16 cellular contexts compared by ENCODE assay signal in the genomic region with DNA sequence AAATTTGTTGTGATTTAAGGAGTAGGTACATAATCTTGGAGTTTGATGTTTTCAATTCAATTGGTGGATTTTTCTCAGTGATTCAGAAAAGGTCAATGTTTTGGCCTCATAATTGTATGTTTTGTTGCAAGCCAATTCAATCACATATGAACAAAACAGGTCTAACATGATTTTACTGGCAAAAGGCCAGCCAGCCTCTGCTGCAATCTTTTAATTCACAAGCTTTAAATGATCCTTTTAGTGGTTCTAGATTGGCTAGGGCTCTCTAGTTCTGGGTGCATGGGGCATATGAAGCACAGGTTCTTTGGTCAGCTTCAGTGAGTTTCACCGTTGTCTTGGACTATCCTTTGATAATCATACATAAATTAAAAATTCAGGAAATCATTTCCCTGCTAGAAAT. TPM values are rescaled to one million over a fixed set of nuclear protein-coding genes. Genes with fewer than 3 reads are reported as not detected.
A peak's percentile ranks its signal among the peaks of the same experiment; 100 is the strongest.
DNase-seq lines count a peak whose midpoint lies in the region; ATAC-seq and TF ChIP-seq lines count a peak whose summit lies in the region.
"Had no signal": no experiment of that assay in that cellular context is flagged by ENCODE, and none has a peak within 500 bp of the region (broad histone marks: within the 10 kb centered on the region; RNA-seq: fewer than 3 reads in every experiment).

No MANE protein-coding gene starts in this region.

- DNase-seq in NCI-H345 (lab: John Stamatoyannopoulos, UW) (peak; percentile 29), NCI-H345 treated with DMSO at 0.1 percent for 48 hours (lab: John Stamatoyannopoulos, UW; ENCODE audit: unreplicated experiment) (no peak), HT-29 (ENCODE audit: low spot score) (peak; percentile 66), NCI-H748 treated with DMSO at 0.1 percent for 48 hours (lab: John Stamatoyannopoulos, UW) (peak; percentile 74), mesothelial cell of epicardium (ENCODE audit: low spot score in 2 of 2, unreplicated experiment in 2 of 2) (peak in 1 of 2 experiments; percentile 39), esophagus muscularis mucosa (ENCODE audit: extremely low spot score) (no peak)
- no peak for DNase-seq in CD8-positive, alpha-beta memory T cell
- no peak for DNase-seq in CD4-positive, alpha-beta T cell
- DNase-seq: GF-D8, NCI-H2171 treated with DMSO at 0.1 percent for 48 hours, NCI-H524, T-helper 2 cell had no signal

- H3K9me3 Mint-ChIP-seq in mesothelial cell of epicardium: peaks cover 3% of the 10 kb centered on the region
- H3K9me3 Mint-ChIP-seq in CD8-positive, alpha-beta memory T cell: peaks cover 0 to 4% (median 0%) of the 10 kb centered on the region in 5 donors
- H3K9me3 Mint-ChIP-seq in CD4-positive, alpha-beta T cell: no peaks in the 10 kb centered on the region
- H3K9me3 Mint-ChIP-seq: GM23338 had no signal

- H3K36me3 Mint-ChIP-seq in mesothelial cell of epicardium: no peaks in the 10 kb centered on the region
- H3K36me3 Mint-ChIP-seq in CD8-positive, alpha-beta memory T cell: no peaks in the 10 kb centered on the region
- H3K36me3 Mint-ChIP-seq in CD4-positive, alpha-beta T cell (ENCODE audit: low read depth): no peaks in the 10 kb centered on the region

- POLR2A ChIA-PET in CD8-positive, alpha-beta memory T cell (lab: Charles Lee): no interaction called here
- POLR2A ChIA-PET in CD4-positive, alpha-beta T cell (lab: Charles Lee): no interaction called here

- H3K27me3 Mint-ChIP-seq in mesothelial cell of epicardium (ENCODE audit: low read depth): no peaks in the 10 kb centered on the region
- H3K27me3 Mint-ChIP-seq in CD8-positive, alpha-beta memory T cell: peaks cover 0 to 1% of the 10 kb centered on the region in 2 donors
- H3K27me3 Mint-ChIP-seq in CD4-positive, alpha-beta T cell: no peaks in the 10 kb centered on the region

- intact Hi-C loops in esophagus muscularis mucosa (cut with DNase I): no loop called here
- intact Hi-C loops in CD4-positive, alpha-beta T cell (cut with DNase I, micrococcal nuclease): no loop called here

- 67% methylated on average over 1 of the region's 1 CpG for WGBS in esophagus muscularis mucosa

- H3K4me3 ChIP-seq in esophagus muscularis mucosa: no peak overlapping the region
- no peak overlapping the region for H3K4me3 ChIP-seq in CD8-positive, alpha-beta memory T cell (ENCODE audit: low read length)
- H3K4me3 ChIP-seq: GM23338, PC-9, SJSA1 had no signal

- no peak overlapping the region for H3K4me3 Mint-ChIP-seq in mesothelial cell of epicardium
- H3K4me3 Mint-ChIP-seq in CD8-positive, alpha-beta memory T cell: no peak overlapping the region
- H3K4me3 Mint-ChIP-seq in CD4-positive, alpha-beta T cell: no peak overlapping the region
- H3K4me3 Mint-ChIP-seq: GM23338 had no signal

- peak overlapping the region; percentile 39 for H3K27ac Mint-ChIP-seq in mesothelial cell of epicardium
- H3K27ac Mint-ChIP-seq in CD8-positive, alpha-beta memory T cell: no peak overlapping the region
- H3K27ac Mint-ChIP-seq in CD4-positive, alpha-beta T cell: no peak overlapping the region
- H3K27ac Mint-ChIP-seq: GM23338 had no signal

- no peak for ATAC-seq in CD4-positive, alpha-beta T cell (ENCODE audit: poor library complexity)
- ATAC-seq: GM23338 had no signal

- CTCF ChIA-PET in CD8-positive, alpha-beta memory T cell (lab: Charles Lee): no interaction called here
- CTCF ChIA-PET in CD4-positive, alpha-beta T cell (lab: Charles Lee): no interaction called here

- H3K9me3 ChIP-seq in esophagus muscularis mucosa: no peaks in the 10 kb centered on the region
- H3K9me3 ChIP-seq in CD8-positive, alpha-beta memory T cell (ENCODE audit: low read length): no peaks in the 10 kb centered on the region
- no peaks in the 10 kb centered on the region for H3K9me3 ChIP-seq in CD4-positive, alpha-beta T cell (ENCODE audit: control insufficient read depth, low read length)
- H3K9me3 ChIP-seq: SJSA1 had no signal

- TF ChIP-seq CTCF in mesothelial cell of epicardium (IDR thresholded peaks at IDR 0.05; ENCODE audit: unreplicated experiment) (no peak), esophagus muscularis mucosa (IDR thresholded peaks at IDR 0.05) (no peak)
- no peak for TF ChIP-seq CTCF in CD4-positive, alpha-beta T cell (IDR thresholded peaks at IDR 0.05)

- no peak for TF ChIP-seq EP300 in esophagus muscularis mucosa (IDR thresholded peaks at IDR 0.05)

- H3K36me3 ChIP-seq in esophagus muscularis mucosa: no peaks in the 10 kb centered on the region
- H3K36me3 ChIP-seq in CD8-positive, alpha-beta memory T cell (ENCODE audit: insufficient read depth, low read length): no peaks in the 10 kb centered on the region
- H3K36me3 ChIP-seq: SJSA1 had no signal

- H3K27me3 ChIP-seq in esophagus muscularis mucosa: no peaks in the 10 kb centered on the region
- H3K27me3 ChIP-seq in CD8-positive, alpha-beta memory T cell (ENCODE audit: insufficient read depth, low read length, poor library complexity, severe bottlenecking): no peaks in the 10 kb centered on the region
- H3K27me3 ChIP-seq in CD4-positive, alpha-beta T cell (ENCODE audit: control insufficient read depth, insufficient read depth, low read length): no peaks in the 10 kb centered on the region
- H3K27me3 ChIP-seq: SJSA1 had no signal

- no peaks in the 10 kb centered on the region for H3K4me1 ChIP-seq in esophagus muscularis mucosa
- H3K4me1 ChIP-seq in CD8-positive, alpha-beta memory T cell (ENCODE audit: insufficient read depth, low read length): no peaks in the 10 kb centered on the region
- H3K4me1 ChIP-seq: SJSA1 had no signal

- H3K27ac ChIP-seq in esophagus muscularis mucosa (replicated peaks in 1 of 4): no peak overlapping the region
- no peak overlapping the region for H3K27ac ChIP-seq in CD8-positive, alpha-beta memory T cell (ENCODE audit: low read depth, low read length)
- no peak overlapping the region for H3K27ac ChIP-seq in CD4-positive, alpha-beta T cell (ENCODE audit: low read depth, low read length)
- H3K27ac ChIP-seq: C4-2B, PC-9, SJSA1 had no signal

- TF ChIP-seq POLR2A in esophagus muscularis mucosa (IDR thresholded peaks at IDR 0.05; ENCODE audit: low read depth): no peak

- peaks cover 8% of the 10 kb centered on the region for H3K4me1 Mint-ChIP-seq in mesothelial cell of epicardium
- no peaks in the 10 kb centered on the region for H3K4me1 Mint-ChIP-seq in CD8-positive, alpha-beta memory T cell
- H3K4me1 Mint-ChIP-seq in CD4-positive, alpha-beta T cell (ENCODE audit: low read depth): no peaks in the 10 kb centered on the region
- H3K4me1 Mint-ChIP-seq: GM23338 had no signal

RNA-seq across cellular contexts. Expression of a gene that starts 19.2 kb away (rescaled TPM):
- total RNA-seq in HT-29 (2014; rRNA removed; shearing (Covaris generic)): 0.10 and 0.13 TPM in 2 replicates
- total RNA-seq in mesothelial cell of epicardium (0.11 to 0.27 TPM (median 0.16 TPM) in 3 replicates), esophagus muscularis mucosa (not detected)
- not detected for total RNA-seq in CD8-positive, alpha-beta memory T cell
- not detected for polyA plus RNA-seq in CD8-positive, alpha-beta memory T cell
- total RNA-seq in CD4-positive, alpha-beta T cell: not detected
- total RNA-seq: GM23338, SJSA1 had no signal
- polyA plus RNA-seq: GM23338 had no signal

RNA-seq across cellular contexts. Expression of a gene that starts 45.6 kb away (rescaled TPM):
- not detected in 2 replicates for total RNA-seq in HT-29 (2014; rRNA removed; shearing (Covaris generic))
- total RNA-seq in mesothelial cell of epicardium (not detected in 3 replicates), esophagus muscularis mucosa (not detected)
- total RNA-seq in CD8-positive, alpha-beta memory T cell: not detected
- not detected for polyA plus RNA-seq in CD8-positive, alpha-beta memory T cell
- not detected for total RNA-seq in CD4-positive, alpha-beta T cell
- total RNA-seq: GM23338, PC-9, SJSA1 had no signal
- polyA plus RNA-seq: GM23338 had no signal

Comparison
In these comparisons a context has a peak if more than half of its experiments do, and no peak if none do; other contexts are left out.
1. DNase-seq: peak in NCI-H345 (single experiment), HT-29 (single experiment) and NCI-H748 treated with DMSO at 0.1 percent for 48 hours (single experiment); none in NCI-H345 treated with DMSO at 0.1 percent for 48 hours (single experiment), esophagus muscularis mucosa (single experiment), CD8-positive, alpha-beta memory T cell (0 of 5) and CD4-positive, alpha-beta T cell (0 of 10).